In the genomic region with DNA sequence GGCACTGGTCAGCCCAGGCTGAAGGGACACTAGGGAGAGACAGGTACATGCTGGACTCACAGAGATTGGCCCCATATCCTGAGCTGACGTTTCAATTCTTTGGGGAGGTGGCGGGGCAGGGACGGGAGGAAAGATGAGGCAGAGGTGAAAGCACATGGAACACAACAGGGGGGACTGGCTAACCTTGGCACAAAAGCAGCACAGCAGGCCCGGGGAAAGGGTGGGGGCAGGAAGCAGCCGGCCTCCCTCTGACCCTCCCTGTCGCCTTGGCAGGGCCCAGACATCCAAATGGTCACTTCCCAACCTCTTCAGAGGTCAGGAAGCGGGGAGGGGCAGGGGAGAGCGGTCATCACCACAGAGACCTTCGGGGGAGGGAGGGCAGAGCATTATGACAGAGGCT, we compare ENCODE assay signal across 11 cellular contexts. TPM values are rescaled to one million over a fixed set of nuclear protein-coding genes. Genes with fewer than 3 reads are reported as not detected.
DNase-seq lines count a peak whose midpoint lies in the region; ATAC-seq, FAIRE-seq and TF ChIP-seq lines count a peak whose summit lies in the region.
"Had no signal": no experiment of that assay in that cellular context is flagged by ENCODE, and none has a peak within 500 bp of the region (broad histone marks: within the 10 kb centered on the region; RNA-seq: fewer than 3 reads in every experiment).

No MANE protein-coding gene starts in this region.

- H3K4ac ChIP-seq in H1 (replicated peaks; ENCODE audit: insufficient read length, low read depth, low read length), result no peak overlapping the region

- ATAC-seq in lung (ENCODE audit: insufficient read depth, low FRiP score), result peak; percentile 4

- H2BK12ac ChIP-seq in H1 (ENCODE audit: low read depth, low read length), result no peak overlapping the region

- intact Hi-C loops in stomach (cut with DNase I; ENCODE audit: low total_unique reads), result no loop called here

- no peak overlapping the region for H4K91ac ChIP-seq in H1 (replicated peaks; ENCODE audit: insufficient read length, low read length)

- H3K79me2 ChIP-seq in H1 (ENCODE audit: control insufficient read depth in 1 of 2, insufficient read depth in 2 of 2, low read length in 2 of 2), result peaks cover 0 to 29% of the 10 kb centered on the region in 2 experiments; a peak in 3 of 4 replicates

- WGBS in H1 (ENCODE audit: extremely low coverage in 1 of 2, insufficient coverage in 1 of 2, insufficient read length in 1 of 2, insufficient replicate concordance in 2 of 2, low coverage in 1 of 2, low lambda C conversion rate in 2 of 2, missing lambda C conversion rate in 1 of 2), 2 experiments, result 86% methylated on average over 9 of the region's 9 CpGs; no CpG with 5 or more reads in 1 of the 2 experiments
- WGBS in lung, 2 donors, result 51 to 52% methylated on average over 9 of the region's 9 CpGs
- WGBS in stomach, 5 donors, result 54 to 77% (median 70%) methylated on average over 7 to 9 of the region's 9 CpGs

- H3K36me3 ChIP-seq in H1 (ENCODE audit: control insufficient read depth in 2 of 4, insufficient read depth in 4 of 4, low read length in 3 of 4) (peaks cover 6 to 39% (median 12%) of the 10 kb centered on the region in 4 experiments; a peak in 7 of 8 replicates), lung (ENCODE audit: control insufficient read depth in 2 of 2, insufficient read depth in 2 of 2, low read length in 2 of 2) (peaks cover 0 to 42% of the 10 kb centered on the region in 2 donors), stomach (peaks cover 29 to 71% (median 62%) of the 10 kb centered on the region in 4 donors)

- H4K5ac ChIP-seq in H1 (ENCODE audit: insufficient read length, low read depth, low read length), result no peak overlapping the region

- no peak overlapping the region for H2BK20ac ChIP-seq in H1 (ENCODE audit: low read length)

- TF ChIP-seq CTCF in H1 (IDR thresholded peaks at IDR 0.05; ENCODE audit: control extremely low read depth in 1 of 3, insufficient read depth in 1 of 3, low read depth in 1 of 3, low read length in 3 of 3) (no peak), lung (IDR thresholded peaks at IDR 0.05; ENCODE audit: control extremely low read depth, extremely low read depth) (no peak), stomach (IDR thresholded peaks at IDR 0.05) (no peak)

- no peaks in the 10 kb centered on the region for H3K27me3 ChIP-seq in H1 (replicated peaks in 1 of 4; ENCODE audit: control insufficient read depth in 3 of 4, extremely low read depth in 1 of 4, insufficient read depth in 3 of 4, low read length in 3 of 4)
- no peaks in the 10 kb centered on the region for H3K27me3 ChIP-seq in lung (ENCODE audit: control insufficient read depth, insufficient read depth)
- no peaks in the 10 kb centered on the region for H3K27me3 ChIP-seq in stomach

- H3K23me2 ChIP-seq in H1 (ENCODE audit: low read depth, low read length), result no peaks in the 10 kb centered on the region; the same call in 1 of the 2 replicates

- TF ChIP-seq RAD21 in H1 (IDR thresholded peaks at IDR 0.05 in 1 of 2, conservative IDR thresholded peaks at IDR 0.05 in 1 of 2; ENCODE audit: low read depth in 2 of 2, low read length in 2 of 2), result no peak

- no peak overlapping the region for H2AFZ ChIP-seq in H1 (ENCODE audit: low read length)

- H3K79me1 ChIP-seq in H1 (ENCODE audit: low read depth, low read length), result peaks cover 20% of the 10 kb centered on the region

- H3K9me3 ChIP-seq in H1 (ENCODE audit: insufficient read depth in 2 of 2, low read depth in 1 of 2, low read length in 1 of 2) (no peaks in the 10 kb centered on the region), lung (ENCODE audit: control insufficient read depth in 2 of 2, insufficient read depth in 1 of 2, low read length in 1 of 2) (no peaks in the 10 kb centered on the region), stomach (no peaks in the 10 kb centered on the region)

- no peak overlapping the region for H2BK120ac ChIP-seq in H1 (replicated peaks; ENCODE audit: low read depth, low read length)

- H2BK5ac ChIP-seq in H1 (ENCODE audit: low read depth, low read length), result 0 out of 2 replicates have a peak overlapping the region, but pooled peaks have one; percentile 54

- no peak overlapping the region for H3K4me3 ChIP-seq in H1 (ENCODE audit: extremely low read depth in 1 of 4, insufficient read depth in 2 of 4, low read depth in 3 of 4, low read length in 4 of 4)
- no peak overlapping the region for H3K4me3 ChIP-seq in lung
- H3K4me3 ChIP-seq in stomach, result no peak overlapping the region

- no peak overlapping the region for H2BK15ac ChIP-seq in H1 (ENCODE audit: low read length)

- H3K14ac ChIP-seq in H1 (ENCODE audit: insufficient read length), result no peak overlapping the region

- H4K20me1 ChIP-seq in H1 (replicated peaks in 1 of 2; ENCODE audit: control insufficient read depth in 1 of 2, insufficient read depth in 2 of 2, low read length in 2 of 2), result peaks cover 12% of the 10 kb centered on the region in 2 experiments

- no peak for FAIRE-seq in H1 (lab: Jason Lieb, UNC)
- FAIRE-seq: astrocyte had no signal

- no peak overlapping the region for H4K8ac ChIP-seq in H1 (ENCODE audit: extremely low read depth, insufficient read depth, low read length)

- no peak overlapping the region for H3K18ac ChIP-seq in H1 (ENCODE audit: extremely low read depth, low read length)

- H3K4me1 ChIP-seq in H1 (replicated peaks in 1 of 4; ENCODE audit: control insufficient read depth in 3 of 4, insufficient read depth in 4 of 4, low read length in 3 of 4) (peaks cover 6 to 18% (median 12%) of the 10 kb centered on the region in 4 experiments), lung (ENCODE audit: control insufficient read depth in 2 of 2, insufficient read depth in 2 of 2, low read length in 2 of 2) (peaks cover 0 to 33% of the 10 kb centered on the region in 2 donors), stomach (peaks cover 50 to 83% (median 55%) of the 10 kb centered on the region in 4 donors)

- no peak overlapping the region for H3K4me2 ChIP-seq in H1 (ENCODE audit: insufficient read depth in 1 of 2, low read depth in 2 of 2, low read length in 2 of 2)

- H3K9ac ChIP-seq in H1 (replicated peaks in 1 of 4; ENCODE audit: extremely low read depth in 1 of 4, low read depth in 3 of 4, low read length in 3 of 4), result 0 out of 7 replicates have a peak overlapping the region, but pooled peaks of 1 of the 4 experiments have one; percentile 35

- H3K56ac ChIP-seq in H1 (replicated peaks; ENCODE audit: insufficient read length, low read depth, low read length), result no peak overlapping the region

- H3K27ac ChIP-seq in H1 (ENCODE audit: low read depth, low read length) (peak overlapping the region; percentile 21; the same call in 1 of the 2 replicates), lung (ENCODE audit: low read depth in 1 of 2, low read length in 1 of 2) (peak overlapping the region; percentile 43 to 48), stomach (peak overlapping the region; percentile 3 to 76 (median 64))

- CTCF ChIA-PET in H1 (lab: Charles Lee; ENCODE audit: partially characterized antibody), result no interaction called here

- TF ChIP-seq POLR2A in H1 (IDR thresholded peaks at IDR 0.05; ENCODE audit: control extremely low read depth in 1 of 2, low read depth in 2 of 2, low read length in 2 of 2) (no peak), stomach (IDR thresholded peaks at IDR 0.05) (no peak), erythroblast (IDR thresholded peaks at IDR 0.05; ENCODE audit: low read length) (no peak)

- TF ChIP-seq EP300 in H1 (IDR thresholded peaks at IDR 0.05; ENCODE audit: borderline replicate concordance in 1 of 2, low read depth in 2 of 2, low read length in 2 of 2), result no peak
- TF ChIP-seq EP300 in stomach (IDR thresholded peaks at IDR 0.05), result no peak

- DNase-seq in M059J (ENCODE audit: low read depth), result peak; percentile 48
- DNase-seq in H1 (ENCODE audit: low read depth in 1 of 2, low spot score in 2 of 2), result no peak
- no peak for DNase-seq in lung (ENCODE audit: low spot score)
- DNase-seq in stomach, result no peak
- DNase-seq in SIG-M5 treated with dmso at 0.1 percent for 504 hours (lab: John Stamatoyannopoulos, UW; ENCODE audit: unreplicated experiment), result no peak
- no peak for DNase-seq in erythroblast (lab: John Stamatoyannopoulos, UW)
- DNase-seq in NCI-H82 treated with DMSO at 0.1 percent for 48 hours (lab: John Stamatoyannopoulos, UW; ENCODE audit: unreplicated experiment), result no peak
- DNase-seq in SHP77 treated with DMSO at 0.1 percent for 48 hours (lab: John Stamatoyannopoulos, UW), result no peak
- DNase-seq: mammary epithelial cell, NCI-H1092 treated with DMSO at 0.1 percent for 48 hours had no signal

- no peak overlapping the region for H3K23ac ChIP-seq in H1 (ENCODE audit: insufficient read length)

- no peak overlapping the region for H2AK5ac ChIP-seq in H1 (ENCODE audit: low read depth, low read length)

- POLR2A ChIA-PET in H1 (lab: Charles Lee; ENCODE audit: partially characterized antibody), result interaction anchor here (1.1 to 7.5 kb wide), 7 partner anchors 11 to 300 kb away, joined by 3 to 104 read pairs (median 4); partner anchors contain the start of genes IFI35, RPL27 and TMEM106A

RNA-seq across cellular contexts. Expression of gene VAT1, which starts 6.6 kb away (rescaled TPM):
- total RNA-seq in M059J (2014; rRNA removed; shearing (Covaris generic)), result 72.4 and 72.7 TPM in 2 replicates
- total RNA-seq in H1 (2021; fragmentation: NEBNext Ultra II Directional; extraction: Animal tissue kit (Norgen Biotek cat#: 25700)), result 281 and 295 TPM in 2 replicates
- polyA plus RNA-seq in H1 (2011; rRNA removed), result 200 and 269 TPM in 2 replicates
- 246 TPM for polyA plus RNA-seq in H1 (2011; cell fraction: cytosol; rRNA removed)
- polyA plus RNA-seq in H1 (2011; cell fraction: nucleus; rRNA removed), result 211 TPM
- 312 to 485 TPM (median 385 TPM) in 4 replicates for polyA plus RNA-seq in H1 (2012, experiment 1 of 2)
- 284 TPM for polyA plus RNA-seq in H1 (2012, experiment 2 of 2)
- polyA plus RNA-seq in H1 (2013, experiment 1 of 2), result 209 TPM
- polyA plus RNA-seq in H1 (2013, experiment 2 of 2), result 231 TPM
- 360 and 517 TPM in 2 replicates for polyA minus RNA-seq in H1 (2011; rRNA and poly(A)+ RNA removed)
- 175 TPM for polyA minus RNA-seq in H1 (2011; cell fraction: cytosol; rRNA and poly(A)+ RNA removed)
- polyA minus RNA-seq in H1 (2011; cell fraction: nucleus; rRNA and poly(A)+ RNA removed), result 93.2 TPM
- total RNA-seq in lung, result 100 to 1,000 TPM in 1 of 2 donors, 10 to 100 TPM in 1; 62.3 to 255 TPM
- polyA plus RNA-seq in lung, result 100 to 1,000 TPM in 1 of 2 donors, 10 to 100 TPM in 1; 80.2 to 162 TPM
- total RNA-seq in stomach, result 10 to 100 TPM in 4 of 5 donors, 1 to 10 TPM in 1; 8.2 to 71.7 (median 55.8) TPM
- polyA plus RNA-seq in stomach, result 10 to 100 TPM; 26.5 to 73.6 (median 65.7) TPM

RNA-seq across cellular contexts. Expression of gene IFI35, which starts 9.0 kb away (rescaled TPM):
- 206 and 256 TPM in 2 replicates for total RNA-seq in M059J (2014; rRNA removed; shearing (Covaris generic))
- 2.0 and 2.5 TPM in 2 replicates for total RNA-seq in H1 (2021; fragmentation: NEBNext Ultra II Directional; extraction: Animal tissue kit (Norgen Biotek cat#: 25700))
- polyA plus RNA-seq in H1 (2011; rRNA removed), result 4.7 and 4.9 TPM in 2 replicates
- 4.8 TPM for polyA plus RNA-seq in H1 (2011; cell fraction: cytosol; rRNA removed)
- polyA plus RNA-seq in H1 (2011; cell fraction: nucleus; rRNA removed), result 3.7 TPM
- 2.5 to 5.1 TPM (median 4.2 TPM) in 4 replicates for polyA plus RNA-seq in H1 (2012, experiment 1 of 2)
- 3.8 TPM for polyA plus RNA-seq in H1 (2012, experiment 2 of 2)
- polyA plus RNA-seq in H1 (2013, experiment 1 of 2), result 0.77 TPM
- 0.66 TPM for polyA plus RNA-seq in H1 (2013, experiment 2 of 2)
- 2.1 and 3.5 TPM in 2 replicates for polyA minus RNA-seq in H1 (2011; rRNA and poly(A)+ RNA removed)
- polyA minus RNA-seq in H1 (2011; cell fraction: cytosol; rRNA and poly(A)+ RNA removed), result 3.4 TPM
- 2.2 TPM for polyA minus RNA-seq in H1 (2011; cell fraction: nucleus; rRNA and poly(A)+ RNA removed)
- total RNA-seq in lung, result 10 to 100 TPM; 18.8 to 40.6 TPM
- polyA plus RNA-seq in lung, result 10 to 100 TPM; 36.7 to 60.3 TPM
- total RNA-seq in stomach, result 100 to 1,000 TPM in 1 of 5 donors, 10 to 100 TPM in 2, 1 to 10 TPM in 2; 4.0 to 145 (median 19.5) TPM
- polyA plus RNA-seq in stomach, result 10 to 100 TPM; 37.6 to 53.0 (median 46.4) TPM

RNA-seq across cellular contexts. Expression of gene RND2, which starts 9.5 kb away (rescaled TPM):
- total RNA-seq in M059J (2014; rRNA removed; shearing (Covaris generic)), result 0.20 and 0.22 TPM in 2 replicates
- 51.3 and 56.8 TPM in 2 replicates for total RNA-seq in H1 (2021; fragmentation: NEBNext Ultra II Directional; extraction: Animal tissue kit (Norgen Biotek cat#: 25700))
- 61.4 and 76.2 TPM in 2 replicates for polyA plus RNA-seq in H1 (2011; rRNA removed)
- 77.8 TPM for polyA plus RNA-seq in H1 (2011; cell fraction: cytosol; rRNA removed)
- polyA plus RNA-seq in H1 (2011; cell fraction: nucleus; rRNA removed), result 48.9 TPM
- 48.4 to 68.0 TPM (median 59.0 TPM) in 4 replicates for polyA plus RNA-seq in H1 (2012, experiment 1 of 2)
- 60.7 TPM for polyA plus RNA-seq in H1 (2012, experiment 2 of 2)
- polyA plus RNA-seq in H1 (2013, experiment 1 of 2), result 22.6 TPM
- polyA plus RNA-seq in H1 (2013, experiment 2 of 2), result 21.5 TPM
- polyA minus RNA-seq in H1 (2011; rRNA and poly(A)+ RNA removed), result 38.7 and 39.0 TPM in 2 replicates
- polyA minus RNA-seq in H1 (2011; cell fraction: cytosol; rRNA and poly(A)+ RNA removed), result 17.8 TPM
- 15.3 TPM for polyA minus RNA-seq in H1 (2011; cell fraction: nucleus; rRNA and poly(A)+ RNA removed)
- 1 to 10 TPM in 1 of 2 donors, under 1 TPM in 1; 0.34 to 1.3 TPM for total RNA-seq in lung
- polyA plus RNA-seq in lung, result under 1 TPM; 0.25 to 0.51 TPM
- total RNA-seq in stomach, result 1 to 10 TPM in 3 of 5 donors, under 1 TPM in 1, not detected in 1; 0.37 to 5.8 (median 2.1) TPM
- 1 to 10 TPM in 2 of 3 donors, under 1 TPM in 1; 0.50 to 1.2 (median 1.2) TPM for polyA plus RNA-seq in stomach

RNA-seq across cellular contexts. Expression of gene RPL27, which starts 17.4 kb away (rescaled TPM):
- 982 and 1,027 TPM in 2 replicates for total RNA-seq in M059J (2014; rRNA removed; shearing (Covaris generic))
- total RNA-seq in H1 (2021; fragmentation: NEBNext Ultra II Directional; extraction: Animal tissue kit (Norgen Biotek cat#: 25700)), result 1,415 and 1,425 TPM in 2 replicates
- polyA plus RNA-seq in H1 (2011; rRNA removed) (3,779 and 3,900 TPM in 2 replicates), lung (1,000 to 10,000 TPM; 2,343 to 3,245 TPM), stomach (1,000 to 10,000 TPM; 2,693 to 4,199 (median 4,058) TPM)
- 3,674 TPM for polyA plus RNA-seq in H1 (2011; cell fraction: cytosol; rRNA removed)
- polyA plus RNA-seq in H1 (2011; cell fraction: nucleus; rRNA removed), result 1,465 TPM
- polyA plus RNA-seq in H1 (2012, experiment 1 of 2), result 1,928 to 4,480 TPM (median 4,033 TPM) in 4 replicates
- 7,082 TPM for polyA plus RNA-seq in H1 (2012, experiment 2 of 2)
- 5,965 TPM for polyA plus RNA-seq in H1 (2013, experiment 1 of 2)
- 5,738 TPM for polyA plus RNA-seq in H1 (2013, experiment 2 of 2)
- 639 and 673 TPM in 2 replicates for polyA minus RNA-seq in H1 (2011; rRNA and poly(A)+ RNA removed)
- polyA minus RNA-seq in H1 (2011; cell fraction: cytosol; rRNA and poly(A)+ RNA removed), result 757 TPM
- 1,343 TPM for polyA minus RNA-seq in H1 (2011; cell fraction: nucleus; rRNA and poly(A)+ RNA removed)
- total RNA-seq in lung (100 to 1,000 TPM; 665 to 826 TPM), stomach (1,000 to 10,000 TPM in 3 of 5 donors, 100 to 1,000 TPM in 2; 251 to 1,639 (median 1,099) TPM)

RNA-seq across cellular contexts. Expression of gene RUNDC1, which starts 35.2 kb away (rescaled TPM):
- 5.7 and 11.4 TPM in 2 replicates for total RNA-seq in M059J (2014; rRNA removed; shearing (Covaris generic))
- 10.7 and 11.9 TPM in 2 replicates for total RNA-seq in H1 (2021; fragmentation: NEBNext Ultra II Directional; extraction: Animal tissue kit (Norgen Biotek cat#: 25700))
- polyA plus RNA-seq in H1 (2011; rRNA removed) (7.9 and 9.4 TPM in 2 replicates), lung (1 to 10 TPM; 8.1 to 8.7 TPM), stomach (1 to 10 TPM; 5.8 to 7.1 (median 6.6) TPM)
- polyA plus RNA-seq in H1 (2011; cell fraction: cytosol; rRNA removed), result 8.5 TPM
- 8.2 TPM for polyA plus RNA-seq in H1 (2011; cell fraction: nucleus; rRNA removed)
- polyA plus RNA-seq in H1 (2012, experiment 1 of 2), result 9.5 to 9.8 TPM (median 9.7 TPM) in 4 replicates
- polyA plus RNA-seq in H1 (2012, experiment 2 of 2), result 5.9 TPM
- polyA plus RNA-seq in H1 (2013, experiment 1 of 2), result 7.2 TPM
- 7.8 TPM for polyA plus RNA-seq in H1 (2013, experiment 2 of 2)
- 16.5 and 17.5 TPM in 2 replicates for polyA minus RNA-seq in H1 (2011; rRNA and poly(A)+ RNA removed)
- polyA minus RNA-seq in H1 (2011; cell fraction: cytosol; rRNA and poly(A)+ RNA removed), result 7.4 TPM
- polyA minus RNA-seq in H1 (2011; cell fraction: nucleus; rRNA and poly(A)+ RNA removed), result 9.1 TPM
- total RNA-seq in lung (10 to 100 TPM; 12.7 to 16.7 TPM), stomach (10 to 100 TPM; 12.9 to 51.6 (median 15.2) TPM)
